Comparison of ENCODE assay signal across 1 cellular context in the genomic region with DNA sequence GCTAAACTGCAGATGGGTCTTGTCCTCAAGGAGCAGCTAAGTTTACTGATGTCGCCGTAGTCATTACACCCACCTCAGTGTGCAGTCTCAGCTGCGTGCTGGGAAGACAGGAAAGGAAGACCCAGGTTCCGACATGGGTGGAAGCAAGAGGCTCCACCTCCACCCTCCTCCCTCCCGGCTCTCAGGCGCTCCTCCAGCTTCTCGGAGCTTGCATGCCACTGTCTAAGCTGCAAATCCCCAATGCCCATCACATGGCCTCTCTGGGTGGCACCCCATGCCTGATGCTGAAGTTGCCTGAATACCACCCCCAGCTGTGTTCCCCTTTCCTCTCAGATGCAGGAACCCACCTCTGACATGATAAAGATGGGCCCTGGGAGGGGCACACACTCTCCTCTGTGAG.
TF ChIP-seq lines count a peak whose summit lies in the region.

No MANE protein-coding gene starts in this region.

TF ChIP-seq in GM12878, 131 proteins besides CTCF, POLR2A, EP300 and RAD21:
- TF ChIP-seq NBN (IDR thresholded peaks at IDR 0.05) (no peak), ESRRA (IDR thresholded peaks at IDR 0.05; ENCODE audit: low read length) (no peak), FOS (IDR thresholded peaks at IDR 0.05; ENCODE audit: borderline replicate concordance, extremely low read depth, insufficient read length) (no peak)
